20 cellular contexts compared by ENCODE assay signal in genomic region chr5:10674582-10674981, GRCh38.
"Had no signal": no experiment of that assay in that cellular context is flagged by ENCODE, and none has a peak within 500 bp of the region (broad histone marks: within the 10 kb centered on the region; RNA-seq: fewer than 3 reads in every experiment).

No MANE protein-coding gene starts in this region.

- H3K36me3 ChIP-seq: ovary had no signal

- H3K4me1 Mint-ChIP-seq: neural crest cell had no signal

- H3K4me1 ChIP-seq: left ventricle myocardium inferior, psoas muscle, testis, upper lobe of left lung had no signal

- H3K27ac Mint-ChIP-seq: activated CD4-positive, alpha-beta memory T cell treated with anti-CD3 and anti-CD28 coated beads, Interleukin-2, amount 10 ng/mL, durations not matched to agents 7 days and 5 days; activated CD8-positive, alpha-beta memory T cell treated with anti-CD3 and anti-CD28 coated beads, Interleukin-2, amount 10 ng/mL, durations not matched to agents 7 days and 5 days; activated naive CD8-positive, alpha-beta T cell treated with anti-CD3 and anti-CD28 coated beads, Interleukin-2, amount 10 ng/mL, durations not matched to agents 7 days and 5 days; brain had no signal

- H3K27ac ChIP-seq: left ventricle myocardium inferior, ovary, psoas muscle, skin epidermis, testis, upper lobe of left lung had no signal

- H3K4me3 ChIP-seq: left ventricle myocardium inferior, ovary, psoas muscle, skin epidermis, testis, upper lobe of left lung had no signal

- H3K27me3 ChIP-seq: ovary, testis, upper lobe of left lung had no signal

- H3K9me3 ChIP-seq: ovary, psoas muscle, testis, upper lobe of left lung had no signal

- H3K27me3 Mint-ChIP-seq: brain had no signal

- DNase-seq: activated CD4-positive, alpha-beta memory T cell treated with anti-CD3 and anti-CD28 coated beads, Interleukin-2, amount 10 ng/mL, durations not matched to agents 7 days and 5 days; activated CD4-positive, alpha-beta T cell treated with anti-CD3 and anti-CD28 coated beads for 48 hours; activated CD4-positive, CD25-positive, alpha-beta regulatory T cell; activated CD8-positive, alpha-beta memory T cell treated with anti-CD3 and anti-CD28 coated beads, Interleukin-2, amount 10 ng/mL, durations not matched to agents 7 days and 5 days; activated naive CD8-positive, alpha-beta T cell treated with anti-CD3 and anti-CD28 coated beads, Interleukin-2, amount 10 ng/mL, durations not matched to agents 7 days and 5 days; caudate nucleus; hypothalamus; left ventricle myocardium inferior; mammary epithelial cell; ovary; psoas muscle; right cardiac atrium; T-helper 9 cell; testis; upper lobe of left lung had no signal

- H3K4me3 Mint-ChIP-seq: activated CD4-positive, alpha-beta memory T cell treated with anti-CD3 and anti-CD28 coated beads, Interleukin-2, amount 10 ng/mL, durations not matched to agents 7 days and 5 days; activated CD8-positive, alpha-beta memory T cell treated with anti-CD3 and anti-CD28 coated beads, Interleukin-2, amount 10 ng/mL, durations not matched to agents 7 days and 5 days; activated naive CD8-positive, alpha-beta T cell treated with anti-CD3 and anti-CD28 coated beads, Interleukin-2, amount 10 ng/mL, durations not matched to agents 7 days and 5 days; brain; neural crest cell had no signal

- ATAC-seq: activated CD8-positive, alpha-beta memory T cell treated with anti-CD3 and anti-CD28 coated beads, Interleukin-2, amount 10 ng/mL, durations not matched to agents 7 days and 5 days; psoas muscle had no signal

- FAIRE-seq: frontal cortex, keratinocyte had no signal
